ENCODE assay signal across 18 cellular contexts in the genomic region with DNA sequence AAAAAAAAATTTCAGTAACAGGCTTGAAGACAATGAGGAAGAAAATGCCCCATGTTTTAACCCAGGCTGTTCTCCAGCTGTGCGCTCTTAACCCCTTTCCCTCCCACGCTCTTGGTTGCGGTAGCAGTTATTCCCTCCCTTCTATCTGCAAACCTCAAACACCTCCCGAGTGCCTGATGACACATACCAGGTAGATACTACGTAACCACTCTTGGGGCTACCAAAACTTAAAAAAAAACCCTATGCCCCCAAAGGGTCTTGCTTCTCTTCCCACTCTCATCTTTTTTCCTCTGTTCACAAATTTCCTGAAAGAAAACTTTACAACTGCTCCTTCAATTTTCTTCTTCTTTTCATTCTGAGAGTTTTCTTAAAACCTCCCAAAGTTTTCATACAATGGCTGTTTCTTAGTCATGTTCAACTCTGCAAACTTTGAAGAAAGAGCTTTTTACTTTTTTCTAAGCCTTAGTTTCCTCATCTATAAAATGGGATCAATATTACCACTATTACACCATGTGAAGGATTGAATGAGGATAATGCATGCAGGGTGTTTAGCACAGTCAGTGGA. TPM values are rescaled to one million over a fixed set of nuclear protein-coding genes. Genes with fewer than 3 reads are reported as not detected.
DNase-seq lines count a peak whose midpoint lies in the region; ATAC-seq and TF ChIP-seq lines count a peak whose summit lies in the region.
"Had no signal": no experiment of that assay in that cellular context is flagged by ENCODE, and none has a peak within 500 bp of the region (broad histone marks: within the 10 kb centered on the region; RNA-seq: fewer than 3 reads in every experiment).

No MANE protein-coding gene starts in this region.

- intact Hi-C loops in posterior vena cava (cut with DNase I), result no loop called here

- ATAC-seq in T-cell (replicated peaks in 1 of 4), result peak in 2 of 4 experiments; percentile 56 to 72
- no peak for ATAC-seq in GM18505 (IDR thresholded peaks at IDR 0.05; ENCODE audit: unreplicated experiment)
- ATAC-seq: pancreas had no signal

- H3K27ac ChIP-seq in HL-60 (replicated peaks), result peak overlapping the region; percentile 54
- H3K27ac ChIP-seq: pancreas had no signal

- H3K27me3 Mint-ChIP-seq in T-cell, result peaks cover 3% of the 10 kb centered on the region in 2 donors
- peaks cover 5% of the 10 kb centered on the region for H3K27me3 Mint-ChIP-seq in activated naive CD8-positive, alpha-beta T cell treated with anti-CD3 and anti-CD28 coated beads for 36 hours

- peaks cover 10% of the 10 kb centered on the region for H3K36me3 Mint-ChIP-seq in T-cell
- H3K36me3 Mint-ChIP-seq in activated naive CD8-positive, alpha-beta T cell treated with anti-CD3 and anti-CD28 coated beads for 36 hours, result peaks cover 10% of the 10 kb centered on the region

- no peaks in the 10 kb centered on the region for H3K9me3 Mint-ChIP-seq in T-cell
- no peaks in the 10 kb centered on the region for H3K9me3 Mint-ChIP-seq in activated naive CD8-positive, alpha-beta T cell treated with anti-CD3 and anti-CD28 coated beads for 36 hours
- H3K9me3 Mint-ChIP-seq: CD14-positive monocyte had no signal

- H3K27ac Mint-ChIP-seq in T-cell, result peak overlapping the region; percentile 24 to 82
- H3K27ac Mint-ChIP-seq in activated naive CD8-positive, alpha-beta T cell treated with anti-CD3 and anti-CD28 coated beads for 36 hours, result peak overlapping the region; percentile 9
- H3K27ac Mint-ChIP-seq: CD14-positive monocyte had no signal

- DNase-seq in HL-60 (ENCODE audit: low read depth in 1 of 2, low spot score in 1 of 2), result peak; percentile 58 to 84
- peak in 3 of 34 experiments; percentile 1 to 26 (median 9) for DNase-seq in T-cell
- peak; percentile 67 for DNase-seq in activated naive CD8-positive, alpha-beta T cell treated with anti-CD3 and anti-CD28 coated beads for 36 hours
- peak; percentile 10 to 32 for DNase-seq in stimulated activated CD4-positive, alpha-beta T cell treated with anti-CD3 and anti-CD28 coated beads, Interleukin-2, amount 100 ng/mL, for 48 hours
- no peak for DNase-seq in posterior vena cava (ENCODE audit: low spot score)
- DNase-seq in 8988T, result no peak
- DNase-seq in cerebellar nuclear complex (lab: John Stamatoyannopoulos, UW), result no peak
- DNase-seq: amniotic stem cell, islet precursor cell, NCI-H446, pancreas had no signal

- H3K4me3 Mint-ChIP-seq in T-cell, result no peak overlapping the region
- no peak overlapping the region for H3K4me3 Mint-ChIP-seq in activated naive CD8-positive, alpha-beta T cell treated with anti-CD3 and anti-CD28 coated beads for 36 hours
- H3K4me3 Mint-ChIP-seq: CD14-positive monocyte had no signal

- no peaks in the 10 kb centered on the region for H3K27me3 ChIP-seq in HL-60 (ENCODE audit: insufficient read depth, poor library complexity, severe bottlenecking)
- H3K27me3 ChIP-seq: pancreas had no signal

- H3K4me1 Mint-ChIP-seq in T-cell, result peaks cover 16 to 20% (median 16%) of the 10 kb centered on the region in 3 donors
- peaks cover 26% of the 10 kb centered on the region for H3K4me1 Mint-ChIP-seq in activated naive CD8-positive, alpha-beta T cell treated with anti-CD3 and anti-CD28 coated beads for 36 hours

- H3K4me3 ChIP-seq in HL-60 (replicated peaks; ENCODE audit: insufficient read depth, low read length), result no peak overlapping the region
- H3K4me3 ChIP-seq: pancreas had no signal

- CTCF ChIA-PET in T-cell (lab: Charles Lee), result no interaction called here

- TF ChIP-seq CTCF in HL-60 (IDR thresholded peaks at IDR 0.05; ENCODE audit: insufficient read depth, low read length), result no peak

- TF ChIP-seq POLR2A in GM18505 (IDR thresholded peaks at IDR 0.05; ENCODE audit: borderline replicate concordance, extremely low read depth, insufficient read depth, insufficient read length), result no peak

- POLR2A ChIA-PET in T-cell (lab: Charles Lee), result no interaction called here

RNA-seq across cellular contexts. Expression of a gene that starts 4.9 kb away (rescaled TPM):
- not detected for total RNA-seq in T-cell
- total RNA-seq in activated naive CD8-positive, alpha-beta T cell treated with anti-CD3 and anti-CD28 coated beads for 36 hours, result not detected
- not detected for total RNA-seq in posterior vena cava
- total RNA-seq: Daoy, epithelial cell of proximal tubule, HT-29, OCI-LY7, pancreas, subcutaneous adipose tissue had no signal

RNA-seq across cellular contexts. Expression of a gene that starts 50.2 kb away (rescaled TPM):
- total RNA-seq in T-cell, result 1 to 10 TPM; 1.3 to 3.4 (median 2.1) TPM
- total RNA-seq in activated naive CD8-positive, alpha-beta T cell treated with anti-CD3 and anti-CD28 coated beads for 36 hours, result 1 to 10 TPM; 4.4 to 5.2 TPM
- total RNA-seq in posterior vena cava, result not detected
- total RNA-seq: Daoy, subcutaneous adipose tissue had no signal

RNA-seq across cellular contexts. Expression of a gene that starts 50.9 kb away (rescaled TPM):
- 10 to 100 TPM; 18.3 to 37.1 (median 22.0) TPM for total RNA-seq in T-cell
- 10 to 100 TPM; 59.0 to 60.6 TPM for total RNA-seq in activated naive CD8-positive, alpha-beta T cell treated with anti-CD3 and anti-CD28 coated beads for 36 hours
- 10 to 100 TPM; 12.2 to 14.6 TPM for total RNA-seq in posterior vena cava

Comparison
In these comparisons a context has a peak if more than half of its experiments do, and no peak if none do; other contexts are left out.
1. DNase-seq: peak in HL-60 (2 of 2), activated naive CD8-positive, alpha-beta T cell treated with anti-CD3 and anti-CD28 coated beads for 36 hours (single experiment) and stimulated activated CD4-positive, alpha-beta T cell treated with anti-CD3 and anti-CD28 coated beads, Interleukin-2, amount 100 ng/mL, for 48 hours (2 of 2); none in posterior vena cava (single experiment), 8988T (single experiment) and cerebellar nuclear complex (0 of 2).